Comparison of ENCODE assay signal across 8 cellular contexts in the genomic region with DNA sequence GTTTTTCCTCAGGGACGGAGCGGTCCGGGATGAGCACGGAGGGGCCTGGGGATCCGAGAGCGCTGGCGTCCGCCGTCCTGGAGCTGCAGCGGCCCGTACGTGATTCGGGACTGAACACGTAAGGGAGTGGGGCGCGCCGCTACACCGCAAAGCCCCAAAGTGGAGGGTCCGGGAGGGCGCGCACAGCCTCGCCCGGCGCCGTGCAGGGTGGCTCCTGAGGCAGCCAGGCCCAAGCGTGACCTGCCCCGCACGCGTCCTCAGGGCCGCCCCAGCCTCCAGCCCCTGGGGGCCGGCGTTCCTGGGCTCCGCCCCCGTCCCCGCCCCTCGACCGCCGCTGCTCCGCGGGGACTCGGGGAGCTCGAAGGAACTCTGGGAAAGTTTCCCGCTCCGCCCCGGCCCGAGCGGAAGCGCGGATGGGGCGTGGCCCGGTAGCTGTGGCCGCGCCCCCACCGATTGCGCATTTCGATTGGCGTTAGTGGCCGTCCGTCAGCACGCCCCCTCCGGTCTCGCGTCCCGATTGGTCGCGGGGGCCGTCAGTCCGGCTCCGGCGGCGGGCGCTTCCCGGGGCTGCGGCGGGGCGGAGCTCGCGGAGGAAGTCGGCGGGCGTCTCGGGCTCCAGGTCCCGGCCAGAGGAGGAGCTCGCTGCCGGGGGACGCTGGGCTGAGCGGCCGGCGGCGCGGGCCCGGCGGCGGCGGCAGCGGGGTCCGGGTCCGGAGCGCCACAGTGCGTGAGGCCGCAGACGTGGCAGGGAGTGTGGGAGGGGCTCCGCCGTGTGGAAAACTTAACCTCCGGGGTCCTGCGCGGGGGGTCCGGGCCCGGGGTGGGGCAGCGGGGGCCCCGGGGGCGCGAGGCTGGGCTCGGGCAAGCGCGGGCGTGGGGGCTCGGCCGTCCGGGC. TPM values are rescaled to one million over a fixed set of nuclear protein-coding genes. Genes with fewer than 3 reads are reported as not detected.
DNase-seq lines count a peak whose midpoint lies in the region; TF ChIP-seq lines count a peak whose summit lies in the region.

A gene (minus strand): TSS at position 270 of the 895 bp plus-strand sequence. CDS start 539 bp downstream, outside the sequence.
A gene (plus strand): TSS at position 620 of the 895 bp plus-strand sequence. CDS start 103 bp downstream, at position 723.

- H3K9me3 ChIP-seq in HAP-1 = no peaks in the 10 kb centered on the region
- no peaks in the 10 kb centered on the region for H3K9me3 ChIP-seq in MG63
- H3K9me3 ChIP-seq in stomach = no peaks in the 10 kb centered on the region

- H3K4me1 ChIP-seq in HAP-1 (peaks cover 19% of the 10 kb centered on the region), stomach (peaks cover 43 to 76% (median 63%) of the 10 kb centered on the region in 4 donors)

- peaks cover 38% of the 10 kb centered on the region for H3K36me3 ChIP-seq in HAP-1 (replicated peaks)
- peaks cover 54% of the 10 kb centered on the region for H3K36me3 ChIP-seq in MG63
- peaks cover under 1 to 25% (median 19%) of the 10 kb centered on the region in 4 donors for H3K36me3 ChIP-seq in stomach

- H3K27ac Mint-ChIP-seq in neural crest cell (ENCODE audit: unreplicated experiment) = peak within 1 kb of the TSS; percentile 40

- H3K27ac ChIP-seq in stomach = peak within 1 kb of the TSS; percentile 86 to 97 (median 90)

- TF ChIP-seq EP300 in stomach (IDR thresholded peaks at IDR 0.05) = no peak

- TF ChIP-seq CTCF in foreskin fibroblast (IDR thresholded peaks at IDR 0.05; ENCODE audit: low read depth, low read length) (no peak), neural crest cell (conservative IDR thresholded peaks at IDR 0.05) (no peak), stomach (IDR thresholded peaks at IDR 0.05) (peak in 1 of 7 experiments; percentile 10)

- peak in 1 of 4 donors; percentile 60 for TF ChIP-seq POLR2A in stomach (IDR thresholded peaks at IDR 0.05)

- no peaks in the 10 kb centered on the region for H3K9me3 Mint-ChIP-seq in neural crest cell

- H3K4me3 ChIP-seq in HAP-1 (peak within 1 kb of the TSS; percentile 92), MG63 (peak within 1 kb of the TSS; percentile 93), foreskin fibroblast (ENCODE audit: low read depth in 1 of 2, low read length in 2 of 2) (peak within 1 kb of the TSS; percentile 79 to 88), stomach (peak within 1 kb of the TSS; percentile 80 to 96 (median 92))

- H3K36me3 Mint-ChIP-seq in neural crest cell (ENCODE audit: low read depth) = peaks cover 11% of the 10 kb centered on the region

- 0 to 1% (median 0%) methylated on average over 17 to 120 of the region's 120 CpGs; no CpG with 5 or more reads in 1 of the 5 donors for WGBS in stomach, 5 donors

- peak within 1 kb of the TSS; percentile 93 for H3K4me3 Mint-ChIP-seq in neural crest cell

- no peaks in the 10 kb centered on the region for H3K27me3 Mint-ChIP-seq in neural crest cell (ENCODE audit: low read depth)

- in situ Hi-C loops in G401 (cut with HindIII; ENCODE audit: low sequenced_read_pairs) (no loop called here), HAP-1 (cut with MboI; ENCODE audit: low sequenced_read_pairs) (no loop called here)

- DNase-seq in G401 (ENCODE audit: low spot score) (peak; percentile 97), HAP-1 (ENCODE audit: low spot score in 2 of 2) (peak; percentile 91 to 98), MG63 (peak; percentile 97), SHP77 (lab: John Stamatoyannopoulos, UW) (peak; percentile 90 to 92), activated gamma-delta T cell treated with Interleukin-2 at 50 U/mL for 16 hours (peak; percentile 97), foreskin fibroblast (peak; percentile 100), neural crest cell (ENCODE audit: low read depth, low spot score) (peak; percentile 99), stomach (peak; percentile 99)

- peaks cover 39% of the 10 kb centered on the region for H3K4me1 Mint-ChIP-seq in neural crest cell

- intact Hi-C loops in stomach (cut with DNase I; ENCODE audit: low total_unique reads) = no loop called here

- H3K27me3 ChIP-seq in HAP-1 (ENCODE audit: low read depth) (no peaks in the 10 kb centered on the region), MG63 (no peaks in the 10 kb centered on the region), stomach (no peaks in the 10 kb centered on the region)

RNA-seq across cellular contexts. Expression of the first gene that starts in this region (rescaled TPM):
- 11.4 and 17.4 TPM in 2 replicates for total RNA-seq in G401 (2014; rRNA removed; shearing (Covaris generic))
- total RNA-seq in MG63 (2014; rRNA removed; shearing (Covaris generic); ENCODE audit: low replicate concordance) = 7.4 and 12.2 TPM in 2 replicates
- total RNA-seq in neural crest cell (10.7 and 13.3 TPM in 2 replicates), stomach (100 to 1,000 TPM in 2 of 5 donors, 1 to 10 TPM in 3; 2.2 to 233 (median 8.4) TPM)
- 1 to 10 TPM; 5.1 to 8.7 (median 7.0) TPM for polyA plus RNA-seq in stomach

RNA-seq across cellular contexts. Expression of the second gene that starts in this region (rescaled TPM):
- 50.2 and 58.7 TPM in 2 replicates for total RNA-seq in G401 (2014; rRNA removed; shearing (Covaris generic))
- total RNA-seq in MG63 (2014; rRNA removed; shearing (Covaris generic); ENCODE audit: low replicate concordance) = 54.3 and 98.6 TPM in 2 replicates
- 73.7 and 74.6 TPM in 2 replicates for total RNA-seq in neural crest cell
- total RNA-seq in stomach = 100 to 1,000 TPM in 3 of 5 donors, 10 to 100 TPM in 2; 42.6 to 192 (median 110) TPM
- polyA plus RNA-seq in stomach = 10 to 100 TPM; 38.4 to 51.4 (median 40.3) TPM

Comparison
In these comparisons a context has a peak if more than half of its experiments do, and no peak if none do; other contexts are left out.
1. Peak in every context shown above with its lines: DNase-seq, H3K4me3 ChIP-seq and H3K27ac ChIP-seq.